ENCODE assay signal across 24 cellular contexts in genomic region chr17:31293586-31293985, GRCh38. TPM values are rescaled to one million over a fixed set of nuclear protein-coding genes. Genes with fewer than 3 reads are reported as not detected.
"Had no signal": no experiment of that assay in that cellular context is flagged by ENCODE, and none has a peak within 500 bp of the region (broad histone marks: within the 10 kb centered on the region; RNA-seq: fewer than 3 reads in every experiment).

No MANE protein-coding gene starts in this region.

- H3K27me3 Mint-ChIP-seq: activated CD4-positive, alpha-beta T cell treated with anti-CD3 and anti-CD28 coated beads, Interleukin-2, amount 10 ng/mL, durations not matched to agents 7 days and 5 days; activated CD8-positive, alpha-beta memory T cell treated with anti-CD3 and anti-CD28 coated beads, Interleukin-2, amount 10 ng/mL, durations not matched to agents 7 days and 5 days; activated CD8-positive, alpha-beta T cell treated with anti-CD3 and anti-CD28 coated beads for 36 hours; activated naive CD8-positive, alpha-beta T cell treated with anti-CD3 and anti-CD28 coated beads, Interleukin-2, amount 50 U/mL, for 24 hours; stimulated activated memory B cell treated with anti-CD40 and anti-IgM and Interleukin-4, amounts not matched to agents 10 μg/mL and 1 μg/mL and 100 μg/mL, for 72 hours had no signal

- H3K4me3 Mint-ChIP-seq: activated CD4-positive, alpha-beta T cell treated with anti-CD3 and anti-CD28 coated beads, Interleukin-2, amount 10 ng/mL, durations not matched to agents 7 days and 5 days; activated CD8-positive, alpha-beta memory T cell treated with anti-CD3 and anti-CD28 coated beads, Interleukin-2, amount 10 ng/mL, durations not matched to agents 7 days and 5 days; activated CD8-positive, alpha-beta T cell treated with anti-CD3 and anti-CD28 coated beads for 36 hours; activated naive CD8-positive, alpha-beta T cell treated with anti-CD3 and anti-CD28 coated beads, Interleukin-2, amount 50 U/mL, for 24 hours; nephron; stimulated activated memory B cell treated with anti-CD40 and anti-IgM and Interleukin-4, amounts not matched to agents 10 μg/mL and 1 μg/mL and 100 μg/mL, for 72 hours had no signal

- H3K4me1 Mint-ChIP-seq: nephron; stimulated activated memory B cell treated with anti-CD40 and anti-IgM and Interleukin-4, amounts not matched to agents 10 μg/mL and 1 μg/mL and 100 μg/mL, for 72 hours had no signal

- H3K9me3 ChIP-seq: breast epithelium, gastroesophageal sphincter, right lobe of liver, stomach, testis, upper lobe of left lung had no signal

- H3K36me3 ChIP-seq: breast epithelium, gastroesophageal sphincter, right lobe of liver had no signal

- H3K27ac Mint-ChIP-seq: activated CD4-positive, alpha-beta T cell treated with anti-CD3 and anti-CD28 coated beads, Interleukin-2, amount 10 ng/mL, durations not matched to agents 7 days and 5 days; activated CD8-positive, alpha-beta memory T cell treated with anti-CD3 and anti-CD28 coated beads, Interleukin-2, amount 10 ng/mL, durations not matched to agents 7 days and 5 days; activated CD8-positive, alpha-beta T cell treated with anti-CD3 and anti-CD28 coated beads for 36 hours; activated naive CD8-positive, alpha-beta T cell treated with anti-CD3 and anti-CD28 coated beads, Interleukin-2, amount 50 U/mL, for 24 hours; nephron; stimulated activated memory B cell treated with anti-CD40 and anti-IgM and Interleukin-4, amounts not matched to agents 10 μg/mL and 1 μg/mL and 100 μg/mL, for 72 hours had no signal

- H3K27me3 ChIP-seq: breast epithelium, gastroesophageal sphincter, right lobe of liver, stomach, testis, upper lobe of left lung had no signal

- H3K4me3 ChIP-seq: breast epithelium, gastroesophageal sphincter, right lobe of liver, stomach, testis, upper lobe of left lung had no signal

- H3K4me1 ChIP-seq: breast epithelium, gastroesophageal sphincter, parathyroid adenoma, right lobe of liver, stomach, testis, upper lobe of left lung had no signal

- H3K9me3 Mint-ChIP-seq: activated CD4-positive, alpha-beta T cell treated with anti-CD3 and anti-CD28 coated beads, Interleukin-2, amount 10 ng/mL, durations not matched to agents 7 days and 5 days; activated CD8-positive, alpha-beta T cell treated with anti-CD3 and anti-CD28 coated beads for 36 hours; activated naive CD8-positive, alpha-beta T cell treated with anti-CD3 and anti-CD28 coated beads, Interleukin-2, amount 50 U/mL, for 24 hours; nephron; stimulated activated memory B cell treated with anti-CD40 and anti-IgM and Interleukin-4, amounts not matched to agents 10 μg/mL and 1 μg/mL and 100 μg/mL, for 72 hours had no signal

- H3K27ac ChIP-seq: breast epithelium, epithelial cell of prostate, gastroesophageal sphincter, parathyroid adenoma, right lobe of liver, stomach, testis, upper lobe of left lung, VCaP had no signal

- ATAC-seq: activated CD8-positive, alpha-beta memory T cell treated with anti-CD3 and anti-CD28 coated beads, Interleukin-2, amount 10 ng/mL, durations not matched to agents 7 days and 5 days; activated CD8-positive, alpha-beta T cell treated with anti-CD3 and anti-CD28 coated beads for 36 hours; activated naive CD8-positive, alpha-beta T cell treated with anti-CD3 and anti-CD28 coated beads, Interleukin-2, amount 50 U/mL, for 24 hours; gastroesophageal sphincter; right lobe of liver; stimulated activated memory B cell treated with anti-CD40 and anti-IgM and Interleukin-4, amounts not matched to agents 10 μg/mL and 1 μg/mL and 100 μg/mL, for 72 hours had no signal

- DNase-seq: activated CD4-positive, alpha-beta T cell treated with anti-CD3 and anti-CD28 coated beads, Interleukin-2, amount 10 ng/mL, durations not matched to agents 7 days and 5 days; activated CD4-positive, CD25-positive, alpha-beta regulatory T cell treated with anti-CD3 and anti-CD28 coated beads, Interleukin-2, amount 50 U/mL, for 72 hours; activated CD8-positive, alpha-beta memory T cell treated with anti-CD3 and anti-CD28 coated beads, Interleukin-2, amount 10 ng/mL, durations not matched to agents 7 days and 5 days; activated CD8-positive, alpha-beta T cell treated with anti-CD3 and anti-CD28 coated beads for 36 hours; activated effector memory CD4-positive, alpha-beta T cell treated with anti-CD3 and anti-CD28 coated beads, Interleukin-2, amount 50 U/mL, for 16 hours; activated naive CD4-positive, alpha-beta T cell treated with anti-CD3 and anti-CD28 coated beads, Interleukin-2, amount 50 U/mL, for 16 hours; activated naive CD8-positive, alpha-beta T cell treated with anti-CD3 and anti-CD28 coated beads, Interleukin-2, amount 50 U/mL, for 24 hours; activated T-cell treated with anti-CD3 and anti-CD28 coated beads for 4 hours; aorta; cortex of kidney; head of caudate nucleus; right lobe of liver; small intestine; stimulated activated CD4-positive, alpha-beta T cell treated with anti-CD3 and anti-CD28 coated beads, Interleukin-2, amount 100 ng/mL, for 24 hours; stomach; testis; upper lobe of left lung had no signal

RNA-seq across cellular contexts. Expression of gene OMG, which starts 3.5 kb away (rescaled TPM):
- total RNA-seq: gastroesophageal sphincter, testis had no signal
